ENCODE assay signal across 35 cellular contexts in the genomic region with DNA sequence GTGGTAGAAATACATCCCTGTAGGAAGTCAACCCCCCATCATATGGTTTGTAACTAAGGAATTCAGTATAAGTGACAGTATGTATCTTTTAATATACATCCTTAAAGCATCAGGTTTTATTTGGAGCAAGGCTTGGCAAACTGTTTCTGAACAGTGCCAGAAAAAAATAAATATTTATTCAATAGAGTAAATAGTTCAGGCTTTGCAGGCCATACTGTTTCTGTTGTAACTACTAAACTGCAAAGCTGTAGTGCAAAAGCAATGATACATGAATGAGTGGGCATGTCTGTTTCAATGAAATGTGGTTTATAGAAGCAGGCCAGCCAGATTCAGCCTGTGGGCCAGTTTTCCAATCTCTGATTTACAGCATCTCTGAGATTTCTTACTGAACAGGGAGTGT. TPM values are rescaled to one million over a fixed set of nuclear protein-coding genes. Genes with fewer than 3 reads are reported as not detected.
"Had no signal": no experiment of that assay in that cellular context is flagged by ENCODE, and none has a peak within 500 bp of the region (broad histone marks: within the 10 kb centered on the region; RNA-seq: fewer than 3 reads in every experiment).

No MANE protein-coding gene starts in this region.

- H3K4me2 ChIP-seq: SK-N-SH had no signal

- FAIRE-seq: TTC549 had no signal

- H3K9me3 ChIP-seq: ascending aorta, SJSA1, SK-N-SH had no signal

- DNase-seq: activated CD4-positive, alpha-beta T cell treated with anti-CD3 and anti-CD28 coated beads for 36 hours; activated CD4-positive, alpha-beta T cell treated with anti-CD3 and anti-CD28 coated beads, Interleukin-2, amount 10 ng/mL, durations not matched to agents 7 days and 5 days; activated CD4-positive, alpha-beta T cell treated with anti-CD3 and anti-CD28 coated beads, Interleukin-2, amount 50 U/mL, for 48 hours; activated CD8-positive, alpha-beta T cell treated with anti-CD3 and anti-CD28 coated beads, Interleukin-2, amount 10 ng/mL, durations not matched to agents 7 days and 5 days; activated gamma-delta T cell; activated naive CD4-positive, alpha-beta T cell treated with Interleukin-2 at 50 U/mL for 16 hours; activated naive CD8-positive, alpha-beta T cell treated with anti-CD3 and anti-CD28 coated beads, Interleukin-2, amount 10 ng/mL, durations not matched to agents 7 days and 5 days; activated T-cell treated with anti-CD3 and anti-CD28 coated beads, Interleukin-2, amount 50 U/mL, for 24 hours; amygdala; Karpas-422; KBM-7; MM.1S; MV-4-11; NCI-H1092; NCI-H1436 treated with DMSO at 0.1 percent for 48 hours; NCI-H187; NCI-H2029 treated with DMSO at 0.1 percent for 48 hours; NCI-H2107; NCI-H2171 treated with DMSO at 0.1 percent for 48 hours; NCI-H2227 treated with DMSO at 0.1 percent for 48 hours; NCI-H446 treated with DMSO at 0.1 percent for 48 hours; NCI-H524; NCI-H69; PC-3; Peyer's patch; RPMI8226; SHP77 treated with DMSO at 0.1 percent for 48 hours; SK-N-SH had no signal

- H3K4me1 ChIP-seq: ascending aorta, Peyer's patch, SJSA1 had no signal

- H3K36me3 ChIP-seq: ascending aorta, cardiac muscle cell, Peyer's patch, SJSA1 had no signal

- H3K9me2 ChIP-seq: SK-N-SH had no signal

- ATAC-seq: activated CD4-positive, alpha-beta T cell treated with anti-CD3 and anti-CD28 coated beads for 36 hours; activated CD4-positive, CD25-positive, alpha-beta regulatory T cell treated with anti-CD3 and anti-CD28 coated beads, Interleukin-2, amount 50 U/mL, for 24 hours; activated CD8-positive, alpha-beta T cell treated with anti-CD3 and anti-CD28 coated beads, Interleukin-2, amount 10 ng/mL, durations not matched to agents 7 days and 5 days; PC-3; WTC11 had no signal

- H3K27me3 ChIP-seq: ascending aorta, cardiac muscle cell, Peyer's patch, SJSA1 had no signal

- H3K9ac ChIP-seq: SK-N-SH had no signal

- H3K4me3 ChIP-seq: ascending aorta, cardiac muscle cell, Peyer's patch, SJSA1 had no signal

- H3K27ac ChIP-seq: ascending aorta, cardiac muscle cell, Peyer's patch, SJSA1 had no signal

RNA-seq across cellular contexts. Expression of a gene that starts 1.0 kb away (rescaled TPM):
- total RNA-seq: activated CD4-positive, alpha-beta T cell treated with anti-CD3 and anti-CD28 coated beads for 36 hours; activated CD4-positive, alpha-beta T cell treated with anti-CD3 and anti-CD28 coated beads, Interleukin-2, amount 10 ng/mL, durations not matched to agents 7 days and 5 days; activated CD8-positive, alpha-beta T cell treated with anti-CD3 and anti-CD28 coated beads, Interleukin-2, amount 10 ng/mL, durations not matched to agents 7 days and 5 days; activated naive CD8-positive, alpha-beta T cell treated with anti-CD3 and anti-CD28 coated beads, Interleukin-2, amount 10 ng/mL, durations not matched to agents 7 days and 5 days; activated T-helper 2 cell treated with anti-CD3 and anti-CD28 coated beads, Interferon-gamma antibody, Interleukin-2, Interleukin-4, amounts not matched to agents 10 μg/mL and 5 μg/mL and 100 μg/mL, durations not matched to agents 14 hours and 24 hours and 36 hours; ascending aorta; PC-3; Peyer's patch; SJSA1 had no signal
- polyA plus RNA-seq: SK-N-SH had no signal
